8 cellular contexts compared by ENCODE assay signal in genomic region chr17:13601776-13602551, GRCh38. TPM values are rescaled to one million over a fixed set of nuclear protein-coding genes. Genes with fewer than 3 reads are reported as not detected.
DNase-seq lines count a peak whose midpoint lies in the region; ATAC-seq and TF ChIP-seq lines count a peak whose summit lies in the region.

Gene HS3ST3A1 (minus strand): TSS chr17:13601929. CDS start chr17:13601129, 800 bp downstream.

- no peak for ATAC-seq in GM21619 (IDR thresholded peaks at IDR 0.05; ENCODE audit: unreplicated experiment)
- no peak for ATAC-seq in HG02981 (IDR thresholded peaks at IDR 0.05; ENCODE audit: unreplicated experiment)

- H3K9ac ChIP-seq in ES-I3 (ENCODE audit: low read depth, low read length), result peak within 1 kb of the TSS; percentile 93
- peak within 1 kb of the TSS; percentile 72 for H3K9ac ChIP-seq in SK-N-SH
- peak within 1 kb of the TSS in 1 of 2 donors; percentile 48 for H3K9ac ChIP-seq in mucosa of rectum (ENCODE audit: low read depth in 1 of 2, low read length in 2 of 2)

- no peaks in the 10 kb centered on the region for H4K20me1 ChIP-seq in SK-N-SH (ENCODE audit: insufficient read depth)

- H3K4me1 ChIP-seq in ES-I3 (ENCODE audit: insufficient read depth, low read length) (no peaks in the 10 kb centered on the region), SK-N-SH (ENCODE audit: control insufficient read depth in 1 of 2, insufficient read depth in 2 of 2, low read depth in 1 of 2, low read length in 1 of 2) (peaks cover 0 to 3% of the 10 kb centered on the region in 2 experiments; a peak in 1 of 4 replicates), mucosa of rectum (ENCODE audit: control insufficient read depth in 2 of 2, insufficient read depth in 2 of 2, low read length in 2 of 2) (no peaks in the 10 kb centered on the region)

- no peak for TF ChIP-seq CTCF in SK-N-SH (IDR thresholded peaks at IDR 0.05)
- TF ChIP-seq CTCF in epithelial cell of esophagus (IDR thresholded peaks at IDR 0.05; ENCODE audit: insufficient read depth, low read depth, low read length, missing control alignments), result no peak

- H3K4me2 ChIP-seq in SK-N-SH, result peak within 1 kb of the TSS; percentile 96

- H3K27me3 ChIP-seq in SK-N-SH (ENCODE audit: insufficient read depth) (no peaks in the 10 kb centered on the region), mucosa of rectum (ENCODE audit: control insufficient read depth in 2 of 2, insufficient read depth in 2 of 2, low read length in 2 of 2) (peaks cover 7 to 10% of the 10 kb centered on the region in 2 donors)

- DNase-seq in SK-N-SH (peak; percentile 73), epithelial cell of esophagus (ENCODE audit: low read depth) (no peak), NOMO-1 (lab: John Stamatoyannopoulos, UW; ENCODE audit: unreplicated experiment in 2 of 2) (no peak), NCI-H2196 (lab: John Stamatoyannopoulos, UW; ENCODE audit: unreplicated experiment) (no peak)

- H3K27ac ChIP-seq in SK-N-SH (ENCODE audit: low read depth in 2 of 2, low read length in 1 of 2) (peak within 1 kb of the TSS; percentile 47 to 69; a peak in 3 of 4 replicates), mucosa of rectum (ENCODE audit: low read depth in 2 of 2, low read length in 2 of 2) (peak within 1 kb of the TSS in 1 of 2 donors; percentile 10)

- H3K9me3 ChIP-seq in ES-I3 (ENCODE audit: control insufficient read depth, insufficient read depth, low read length), result no peaks in the 10 kb centered on the region
- H3K9me3 ChIP-seq in SK-N-SH, result no peaks in the 10 kb centered on the region
- no peaks in the 10 kb centered on the region for H3K9me3 ChIP-seq in mucosa of rectum (ENCODE audit: control insufficient read depth in 2 of 2, low read length in 2 of 2)

- no peak; a peak in 1 of 4 replicates for TF ChIP-seq EP300 in SK-N-SH (IDR thresholded peaks at IDR 0.05; ENCODE audit: borderline replicate concordance in 1 of 2, low read depth in 1 of 2, low read length in 1 of 2)

- H3K4me3 ChIP-seq in SK-N-SH (ENCODE audit: low read depth in 2 of 2, low read length in 1 of 2) (peak within 1 kb of the TSS; percentile 66 to 81), epithelial cell of esophagus (ENCODE audit: low read length) (peak within 1 kb of the TSS; percentile 4), mucosa of rectum (ENCODE audit: low read length in 2 of 2) (peak within 1 kb of the TSS; percentile 28 to 48)

- H3K9me2 ChIP-seq in SK-N-SH, result no peaks in the 10 kb centered on the region

- WGBS in SK-N-SH (ENCODE audit: low lambda C conversion rate), result 10% methylated on average over 15 of the region's 61 CpGs

- H3K79me2 ChIP-seq in SK-N-SH (ENCODE audit: insufficient read depth), result peaks cover 48% of the 10 kb centered on the region

- H3K36me3 ChIP-seq in ES-I3 (ENCODE audit: insufficient read depth, low read length) (no peaks in the 10 kb centered on the region), SK-N-SH (replicated peaks in 1 of 2; ENCODE audit: control insufficient read depth in 1 of 2, insufficient read depth in 2 of 2, low read length in 1 of 2) (no peaks in the 10 kb centered on the region), mucosa of rectum (ENCODE audit: control insufficient read depth in 2 of 2, insufficient read depth in 2 of 2, low read length in 2 of 2) (no peaks in the 10 kb centered on the region)

- POLR2A ChIA-PET in SK-N-SH (lab: Yijun Ruan, JAX), result no interaction called here

- peaks cover 30% of the 10 kb centered on the region for H3F3A ChIP-seq in SK-N-SH (replicated peaks; ENCODE audit: insufficient read depth)

- peak within 1 kb of the TSS; percentile 95 for H2AFZ ChIP-seq in SK-N-SH (ENCODE audit: low read depth)

- TF ChIP-seq RAD21 in SK-N-SH (IDR thresholded peaks at IDR 0.05; ENCODE audit: low read length), result no peak

- CTCF ChIA-PET in SK-N-SH (lab: Yijun Ruan, JAX), result interaction anchor here (1.0 to 1.5 kb wide), 3 partner anchors 14 to 700 kb away, joined by 3 read pairs; no protein-coding TSS in a partner anchor

TF ChIP-seq in SK-N-SH, 30 proteins besides CTCF, POLR2A, EP300 and RAD21 (continues in another document):
- TF ChIP-seq, protein P1, sequence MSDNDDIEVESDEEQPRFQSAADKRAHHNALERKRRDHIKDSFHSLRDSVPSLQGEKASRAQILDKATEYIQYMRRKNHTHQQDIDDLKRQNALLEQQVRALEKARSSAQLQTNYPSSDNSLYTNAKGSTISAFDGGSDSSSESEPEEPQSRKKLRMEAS (IDR thresholded peaks at IDR 0.05; ENCODE audit: low read depth), result peak; percentile 92
- no peak for TF ChIP-seq MEF2A (IDR thresholded peaks at IDR 0.05; ENCODE audit: borderline replicate concordance, low read depth)
- TF ChIP-seq YY1 (IDR thresholded peaks at IDR 0.05; ENCODE audit: low read depth), result 0 out of 2 replicates have a peak, but pooled peaks have one; percentile 32
- TF ChIP-seq SMC3 (IDR thresholded peaks at IDR 0.05; ENCODE audit: low read depth, low read length), result no peak
- peak; percentile 80; the same call in 1 of the 2 replicates for TF ChIP-seq MXI1 (IDR thresholded peaks at IDR 0.05; ENCODE audit: low read depth, low read length)
- peak; percentile 53; the same call in 1 of the 2 replicates for TF ChIP-seq GABPA (IDR thresholded peaks at IDR 0.05; ENCODE audit: low read depth)
- TF ChIP-seq FOXM1 (IDR thresholded peaks at IDR 0.05; ENCODE audit: low read depth), result no peak
- TF ChIP-seq FOSL2 (IDR thresholded peaks at IDR 0.05; ENCODE audit: borderline replicate concordance, low read depth), result no peak
- TF ChIP-seq TAF1 (IDR thresholded peaks at IDR 0.05; ENCODE audit: borderline replicate concordance, low read depth, low read length), result peak; percentile 69
- TF ChIP-seq ELF1 (IDR thresholded peaks at IDR 0.05), result no peak
- TF ChIP-seq RCOR1 (IDR thresholded peaks at IDR 0.05; ENCODE audit: low read length), result no peak
- no peak for TF ChIP-seq GATA2 (CRISPR knock-in tag; IDR thresholded peaks at IDR 0.05)
- TF ChIP-seq TCF12 (IDR thresholded peaks at IDR 0.05), result peak; percentile 26; the same call in 1 of the 2 replicates
- no peak for TF ChIP-seq ZBTB33 (IDR thresholded peaks at IDR 0.05; ENCODE audit: borderline replicate concordance, low read depth)
- TF ChIP-seq SIN3A (IDR thresholded peaks at IDR 0.05; ENCODE audit: borderline replicate concordance, low read depth, low read length), result peak; percentile 43; the same call in 1 of the 2 replicates
- TF ChIP-seq EZH2phosphoT487 (IDR thresholded peaks at IDR 0.05; ENCODE audit: borderline replicate concordance, low read depth), result no peak
- no peak for TF ChIP-seq NFIC (IDR thresholded peaks at IDR 0.05; ENCODE audit: borderline replicate concordance)
- TF ChIP-seq POLR2AphosphoS5 (IDR thresholded peaks at IDR 0.05; ENCODE audit: low read depth, low read length), result no peak
- no peak for TF ChIP-seq JUND (IDR thresholded peaks at IDR 0.05)
- TF ChIP-seq, protein P2, sequence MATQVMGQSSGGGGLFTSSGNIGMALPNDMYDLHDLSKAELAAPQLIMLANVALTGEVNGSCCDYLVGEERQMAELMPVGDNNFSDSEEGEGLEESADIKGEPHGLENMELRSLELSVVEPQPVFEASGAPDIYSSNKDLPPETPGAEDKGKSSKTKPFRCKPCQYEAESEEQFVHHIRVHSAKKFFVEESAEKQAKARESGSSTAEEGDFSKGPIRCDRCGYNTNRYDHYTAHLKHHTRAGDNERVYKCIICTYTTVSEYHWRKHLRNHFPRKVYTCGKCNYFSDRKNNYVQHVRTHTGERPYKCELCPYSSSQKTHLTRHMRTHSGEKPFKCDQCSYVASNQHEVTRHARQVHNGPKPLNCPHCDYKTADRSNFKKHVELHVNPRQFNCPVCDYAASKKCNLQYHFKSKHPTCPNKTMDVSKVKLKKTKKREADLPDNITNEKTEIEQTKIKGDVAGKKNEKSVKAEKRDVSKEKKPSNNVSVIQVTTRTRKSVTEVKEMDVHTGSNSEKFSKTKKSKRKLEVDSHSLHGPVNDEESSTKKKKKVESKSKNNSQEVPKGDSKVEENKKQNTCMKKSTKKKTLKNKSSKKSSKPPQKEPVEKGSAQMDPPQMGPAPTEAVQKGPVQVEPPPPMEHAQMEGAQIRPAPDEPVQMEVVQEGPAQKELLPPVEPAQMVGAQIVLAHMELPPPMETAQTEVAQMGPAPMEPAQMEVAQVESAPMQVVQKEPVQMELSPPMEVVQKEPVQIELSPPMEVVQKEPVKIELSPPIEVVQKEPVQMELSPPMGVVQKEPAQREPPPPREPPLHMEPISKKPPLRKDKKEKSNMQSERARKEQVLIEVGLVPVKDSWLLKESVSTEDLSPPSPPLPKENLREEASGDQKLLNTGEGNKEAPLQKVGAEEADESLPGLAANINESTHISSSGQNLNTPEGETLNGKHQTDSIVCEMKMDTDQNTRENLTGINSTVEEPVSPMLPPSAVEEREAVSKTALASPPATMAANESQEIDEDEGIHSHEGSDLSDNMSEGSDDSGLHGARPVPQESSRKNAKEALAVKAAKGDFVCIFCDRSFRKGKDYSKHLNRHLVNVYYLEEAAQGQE (IDR thresholded peaks at IDR 0.05; ENCODE audit: low read depth, low read length), result no peak
- TF ChIP-seq NRF1 (IDR thresholded peaks at IDR 0.05; ENCODE audit: low read depth, low read length), result no peak
- TF ChIP-seq RFX5 (IDR thresholded peaks at IDR 0.05; ENCODE audit: low read length), result no peak
- TF ChIP-seq RXRA (IDR thresholded peaks at IDR 0.05; ENCODE audit: borderline replicate concordance, low read depth), result no peak
- TF ChIP-seq FOXJ3 (CRISPR knock-in tag; IDR thresholded peaks at IDR 0.05), result no peak

RNA-seq across cellular contexts. Expression of gene HS3ST3A1, which starts in this region (rescaled TPM):
- polyA plus RNA-seq in SK-N-SH (2012; rRNA removed), result 17.1 and 22.6 TPM in 2 replicates
- 8.6 and 16.2 TPM in 2 replicates for polyA plus RNA-seq in SK-N-SH (2012; cell fraction: cytosol; rRNA removed)
- 20.7 and 23.4 TPM in 2 replicates for polyA plus RNA-seq in SK-N-SH (2012; cell fraction: nucleus; rRNA removed)

Comparison
In these comparisons a context has a peak if more than half of its experiments do, and no peak if none do; other contexts are left out.
1. H3K4me3 ChIP-seq: peak in every context shown above with its lines; median percentile 74 in SK-N-SH; 38 in mucosa of rectum; 4 in epithelial cell of esophagus.